In genomic region chr15:78810377-78811123, GRCh38 we compare ENCODE assay signal across 8 cellular contexts. TPM values are rescaled to one million over a fixed set of nuclear protein-coding genes. Genes with fewer than 3 reads are reported as not detected.
DNase-seq lines count a peak whose midpoint lies in the region; ATAC-seq and TF ChIP-seq lines count a peak whose summit lies in the region.

No MANE protein-coding gene starts in this region.

- H3K4me1 ChIP-seq in MM.1S (ENCODE audit: low read length): no peaks in the 10 kb centered on the region

- peak overlapping the region; percentile 87; the same call in 1 of the 2 replicates for H3K4me2 ChIP-seq in MM.1S (ENCODE audit: low read depth, low read length)

- no peak overlapping the region for H3K27ac ChIP-seq in MM.1S (ENCODE audit: low read length)

- no peaks in the 10 kb centered on the region for H3K36me3 ChIP-seq in MM.1S (replicated peaks; ENCODE audit: insufficient read depth, low read length)

- H3K27ac Mint-ChIP-seq in MCF 10A (ENCODE audit: low read depth, unreplicated experiment): no peak overlapping the region
- no peak overlapping the region for H3K27ac Mint-ChIP-seq in immature natural killer cell
- peak overlapping the region; percentile 27 for H3K27ac Mint-ChIP-seq in stimulated activated effector memory CD8-positive, alpha-beta T cell treated with anti-CD3 and anti-CD28 coated beads, Interleukin-12 subunit alpha, Interleukin-12 subunit beta, amount 100 ng/mL, for 72 hours

- CTCF ChIA-PET in MCF 10A (lab: Yijun Ruan, JAX): interaction anchor here (0.6 to 1.1 kb wide), 3 partner anchors 13 to 204 kb away, joined by 3 to 5 read pairs (median 4); no protein-coding TSS in a partner anchor

- H3K36me3 Mint-ChIP-seq in MCF 10A (ENCODE audit: insufficient read depth, unreplicated experiment) (no peaks in the 10 kb centered on the region), immature natural killer cell (no peaks in the 10 kb centered on the region)
- H3K36me3 Mint-ChIP-seq in stimulated activated effector memory CD8-positive, alpha-beta T cell treated with anti-CD3 and anti-CD28 coated beads, Interleukin-12 subunit alpha, Interleukin-12 subunit beta, amount 100 ng/mL, for 72 hours: no peaks in the 10 kb centered on the region

- in situ Hi-C loops in ACHN (cut with HindIII; ENCODE audit: low pct_ligation_motif_present, low pct_unique_long_range_greater_than_20kb, low sequenced_read_pairs): no loop called here

- peak; percentile 56 for DNase-seq in ACHN
- DNase-seq in MM.1S: no peak
- DNase-seq in MCF 10A (ENCODE audit: unreplicated experiment): peak; percentile 43
- peak in 1 of 3 donors; percentile 2 for DNase-seq in immature natural killer cell
- peak in 1 of 2 donors; percentile 52 for DNase-seq in stimulated activated effector memory CD8-positive, alpha-beta T cell treated with anti-CD3 and anti-CD28 coated beads, Interleukin-12 subunit alpha, Interleukin-12 subunit beta, amount 100 ng/mL, for 72 hours (ENCODE audit: low spot score in 2 of 2)
- no peak for DNase-seq in SW 1271 (lab: John Stamatoyannopoulos, UW)

- H3K9me3 Mint-ChIP-seq in MCF 10A (ENCODE audit: unreplicated experiment) (no peaks in the 10 kb centered on the region), immature natural killer cell (peaks cover 0 to 3% (median 0%) of the 10 kb centered on the region in 6 donors)
- no peaks in the 10 kb centered on the region for H3K9me3 Mint-ChIP-seq in stimulated activated effector memory CD8-positive, alpha-beta T cell treated with anti-CD3 and anti-CD28 coated beads, Interleukin-12 subunit alpha, Interleukin-12 subunit beta, amount 100 ng/mL, for 72 hours

- H3K4me1 Mint-ChIP-seq in MCF 10A (ENCODE audit: insufficient read depth, unreplicated experiment) (peaks cover 14% of the 10 kb centered on the region), immature natural killer cell (peaks cover 18 to 22% of the 10 kb centered on the region in 2 donors)
- H3K4me1 Mint-ChIP-seq in stimulated activated effector memory CD8-positive, alpha-beta T cell treated with anti-CD3 and anti-CD28 coated beads, Interleukin-12 subunit alpha, Interleukin-12 subunit beta, amount 100 ng/mL, for 72 hours: peaks cover 19% of the 10 kb centered on the region

- BruUV-seq in MCF 10A (replicated peaks; lab: Mats Ljungman, UMichigan): no TSS peak

- intact Hi-C loops in MCF 10A (cut with micrococcal nuclease): loop anchor here (2.0 kb wide), 1 partner anchor 54 kb away; no protein-coding TSS in a partner anchor

- H3K9ac ChIP-seq in MM.1S (ENCODE audit: low read length): no peak overlapping the region

- peak overlapping the region; percentile 60 for H3K4me3 ChIP-seq in MM.1S (ENCODE audit: low read length)

- TF ChIP-seq CTCF in MM.1S (IDR thresholded peaks at IDR 0.05; ENCODE audit: low read length) (no peak), MCF 10A (IDR thresholded peaks at IDR 0.05; ENCODE audit: unreplicated experiment) (no peak)

- H2AFZ ChIP-seq in MM.1S (ENCODE audit: low read length): peak overlapping the region; percentile 61

- POLR2A ChIA-PET in MCF 10A (lab: Yijun Ruan, JAX): interaction anchor here (0.6 to 1.9 kb wide), 5 partner anchors 9 to 236 kb away, joined by 3 to 6 read pairs (median 4); partner anchors contain the start of gene MORF4L1

- peaks cover 27% of the 10 kb centered on the region for H3K27me3 ChIP-seq in MM.1S (replicated peaks; ENCODE audit: insufficient read depth, low read length)

- H3K4me3 Mint-ChIP-seq in MCF 10A (ENCODE audit: unreplicated experiment) (peak overlapping the region; percentile 83), immature natural killer cell (peak overlapping the region; percentile 62 to 77 (median 77))
- peak overlapping the region; percentile 66 for H3K4me3 Mint-ChIP-seq in stimulated activated effector memory CD8-positive, alpha-beta T cell treated with anti-CD3 and anti-CD28 coated beads, Interleukin-12 subunit alpha, Interleukin-12 subunit beta, amount 100 ng/mL, for 72 hours

- H3K27me3 Mint-ChIP-seq in MCF 10A (ENCODE audit: insufficient read depth, unreplicated experiment): no peaks in the 10 kb centered on the region
- H3K27me3 Mint-ChIP-seq in immature natural killer cell (ENCODE audit: low read depth in 3 of 3): peaks cover 3 to 18% (median 6%) of the 10 kb centered on the region in 3 donors

- no peaks in the 10 kb centered on the region for H3K79me2 ChIP-seq in MM.1S (ENCODE audit: low read length)

- no peaks in the 10 kb centered on the region for H3F3A ChIP-seq in MM.1S (ENCODE audit: insufficient read depth, low read length)

- no peaks in the 10 kb centered on the region for H4K20me1 ChIP-seq in MM.1S (ENCODE audit: insufficient read depth, low read length)

- H3K9me2 ChIP-seq in MM.1S (replicated peaks; ENCODE audit: insufficient read depth, low read length): no peaks in the 10 kb centered on the region

- H3K9me3 ChIP-seq in MM.1S (replicated peaks; ENCODE audit: insufficient read depth, low read length): no peaks in the 10 kb centered on the region

- peak; percentile 11 for ATAC-seq in GM18867 (IDR thresholded peaks at IDR 0.05; ENCODE audit: unreplicated experiment)
- peak; percentile 12 for ATAC-seq in stimulated activated effector memory CD8-positive, alpha-beta T cell treated with anti-CD3 and anti-CD28 coated beads, Interleukin-12 subunit alpha, Interleukin-12 subunit beta, amount 100 ng/mL, for 72 hours
- ATAC-seq in GM18502 (IDR thresholded peaks at IDR 0.05; ENCODE audit: poor library complexity, unreplicated experiment): no peak

RNA-seq across cellular contexts. Expression of gene ADAMTS7, which starts 0.7 kb away (rescaled TPM):
- total RNA-seq in MCF 10A (2022): 10.7 and 10.8 TPM in 2 replicates
- polyA plus RNA-seq in immature natural killer cell: not detected

Comparison
In these comparisons a context has a peak if more than half of its experiments do, and no peak if none do; other contexts are left out.
1. DNase-seq: peak in ACHN (single experiment) and MCF 10A (single experiment); none in MM.1S (single experiment) and SW 1271 (0 of 2).
2. Peak in every context shown above with its lines, with median percentiles within 50 percentile points of each other: H3K4me3 Mint-ChIP-seq.